In the genomic region with DNA sequence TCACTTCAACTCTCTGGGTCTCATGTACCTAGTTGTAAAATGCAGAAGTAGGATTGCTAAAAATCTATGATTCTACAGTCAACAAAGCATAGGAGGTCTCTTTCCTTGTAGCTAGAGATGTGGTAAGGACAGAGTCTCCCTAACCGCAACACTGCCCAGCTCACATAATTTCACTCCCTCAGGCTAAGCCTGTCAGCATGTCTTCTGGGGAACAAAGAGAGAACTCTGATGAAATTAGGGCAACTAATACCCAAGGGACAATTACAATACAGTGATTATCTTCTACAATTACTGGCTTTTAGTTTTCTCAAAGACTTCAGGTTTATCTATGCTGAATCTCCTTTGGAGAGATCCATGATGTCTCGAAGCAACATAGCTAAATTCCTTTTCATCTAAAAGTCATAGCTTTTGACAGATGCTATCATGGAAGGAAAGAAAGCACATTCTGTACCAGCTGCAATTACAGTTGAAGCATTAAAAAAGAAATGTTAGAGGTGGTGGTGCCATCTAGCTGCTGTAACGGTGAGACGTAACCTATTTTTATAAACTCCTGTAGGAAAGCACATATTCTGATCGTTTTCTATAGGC, we compare ENCODE assay signal across 8 cellular contexts.
DNase-seq lines count a peak whose midpoint lies in the region; ATAC-seq and TF ChIP-seq lines count a peak whose summit lies in the region.

No MANE protein-coding gene starts in this region.

- POLR2A ChIA-PET in HCT116 (lab: Charles Lee): no interaction called here

- peak overlapping the region; percentile 22 for H3K4me2 ChIP-seq in HCT116 (ENCODE audit: low read length)

- H4K20me1 ChIP-seq in HCT116 (ENCODE audit: insufficient read depth): no peaks in the 10 kb centered on the region

- no peak for TF ChIP-seq POLR2A in HCT116 (IDR thresholded peaks at IDR 0.05; ENCODE audit: borderline replicate concordance, extremely low read depth, insufficient read depth, insufficient read length)

- no peak overlapping the region for H2AFZ ChIP-seq in HCT116 (ENCODE audit: low read depth, low read length, poor library complexity, severe bottlenecking)

- H3K9me2 ChIP-seq in HCT116 (ENCODE audit: insufficient read depth): no peaks in the 10 kb centered on the region

- H3K4me3 Mint-ChIP-seq in natural killer cell: no peak overlapping the region

- peak; percentile 8 for DNase-seq in NCI-H82 (lab: John Stamatoyannopoulos, UW)
- no peak for DNase-seq in NCI-H82 treated with DMSO at 0.1 percent for 48 hours (lab: John Stamatoyannopoulos, UW; ENCODE audit: unreplicated experiment)
- DNase-seq in HCT116 (ENCODE audit: low read depth, low spot score): peak; percentile 12
- peak; percentile 12 for DNase-seq in NCI-H146 (lab: John Stamatoyannopoulos, UW)
- DNase-seq in T47D (ENCODE audit: low read depth in 1 of 2, low spot score in 1 of 2): peak; percentile 19 to 55
- DNase-seq in natural killer cell: no peak
- DNase-seq in cerebellum (ENCODE audit: low spot score): no peak

- RAD21 ChIA-PET in HCT116 (lab: Charles Lee; ENCODE audit: low non-redundant PET in 1 of 2, low total read pairs in 2 of 2, uncharacterized antibody in 2 of 2, unreplicated experiment in 2 of 2): interaction anchor here in 1 of 2 experiments (0.7 kb wide), 1 partner anchor 591 kb away, joined by 3 read pairs; no protein-coding TSS in a partner anchor

- H3K9me3 ChIP-seq in HCT116 (ENCODE audit: control insufficient read depth in 1 of 2, insufficient read depth in 1 of 2, low read depth in 1 of 2, low read length in 2 of 2) (no peaks in the 10 kb centered on the region), liver (ENCODE audit: control insufficient read depth in 4 of 4, low read length in 3 of 4) (no peaks in the 10 kb centered on the region)

- peaks cover 0 to 5% of the 10 kb centered on the region in 2 donors for H3K4me1 Mint-ChIP-seq in natural killer cell

- H3K4me1 ChIP-seq in HCT116 (ENCODE audit: control insufficient read depth in 1 of 2, insufficient read depth in 2 of 2, low read length in 2 of 2) (no peaks in the 10 kb centered on the region), liver (ENCODE audit: control insufficient read depth in 4 of 4, insufficient read depth in 4 of 4, low read length in 3 of 4) (peaks cover 0 to 4% (median 1%) of the 10 kb centered on the region in 4 donors)

- TF ChIP-seq CTCF in HCT116 (IDR thresholded peaks at IDR 0.05 in 2 of 3, conservative IDR thresholded peaks at IDR 0.05 in 1 of 3; ENCODE audit: borderline replicate concordance in 1 of 3, insufficient read depth in 1 of 3, low read depth in 2 of 3, low read length in 2 of 3) (peak; percentile 37 to 59 (median 42); a peak in 5 of 6 replicates), liver (IDR thresholded peaks at IDR 0.05; ENCODE audit: low read depth, low read length, missing input control) (peak; percentile 44), natural killer cell (IDR thresholded peaks at IDR 0.05) (no peak)

- intact Hi-C loops in HCT116 (cut with micrococcal nuclease): loop anchor here (2.0 to 10.0 kb wide), 2 partner anchors 355 to 591 kb away; no protein-coding TSS in a partner anchor
- intact Hi-C loops in natural killer cell (cut with micrococcal nuclease): no loop called here

- H3K9ac ChIP-seq in HCT116 (ENCODE audit: low read length): no peak overlapping the region
- no peak overlapping the region for H3K9ac ChIP-seq in liver (ENCODE audit: low read depth in 1 of 2, low read length in 2 of 2)

- H3K27ac ChIP-seq in HCT116 (ENCODE audit: low read depth, low read length) (no peak overlapping the region), liver (ENCODE audit: low read depth in 1 of 2, low read length in 2 of 2) (no peak overlapping the region)

- 20% methylated on average over 5 of the region's 5 CpGs for WGBS in liver

- no peaks in the 10 kb centered on the region for H3K79me2 ChIP-seq in HCT116 (ENCODE audit: insufficient read depth, low read length)

- CTCF ChIA-PET in HCT116 (lab: Charles Lee): interaction anchor here (0.7 to 1.5 kb wide), 6 partner anchors 14 to 672 kb away, joined by 3 to 4 read pairs (median 3); no protein-coding TSS in a partner anchor

- H3K27me3 ChIP-seq in HCT116 (ENCODE audit: insufficient read depth, low read length) (no peaks in the 10 kb centered on the region), liver (ENCODE audit: control insufficient read depth in 4 of 4, insufficient read depth in 4 of 4, low read length in 3 of 4) (no peaks in the 10 kb centered on the region)

- H3K27ac Mint-ChIP-seq in natural killer cell: no peak overlapping the region

- no peaks in the 10 kb centered on the region for H3K9me3 Mint-ChIP-seq in natural killer cell

- in situ Hi-C loops in T47D (cut with HindIII; ENCODE audit: low pct_unique_long_range_greater_than_20kb, low sequenced_read_pairs): no loop called here

- H3K36me3 ChIP-seq in HCT116 (ENCODE audit: control insufficient read depth in 1 of 2, insufficient read depth in 2 of 2, low read length in 2 of 2) (no peaks in the 10 kb centered on the region), liver (ENCODE audit: control insufficient read depth in 4 of 4, insufficient read depth in 3 of 4, low read depth in 1 of 4, low read length in 3 of 4) (no peaks in the 10 kb centered on the region)

- H3K36me3 Mint-ChIP-seq in natural killer cell: no peaks in the 10 kb centered on the region

- no peak overlapping the region for H3K4me3 ChIP-seq in HCT116 (replicated peaks in 1 of 2; ENCODE audit: low read depth in 1 of 2, low read length in 2 of 2)
- H3K4me3 ChIP-seq in liver (ENCODE audit: low read depth in 1 of 3, low read length in 3 of 3): no peak overlapping the region

- H3K27me3 Mint-ChIP-seq in natural killer cell (ENCODE audit: low read depth in 2 of 2): no peaks in the 10 kb centered on the region

- peak; percentile 82 for ATAC-seq in HCT116
- ATAC-seq in natural killer cell: no peak

- BruUV-seq in HCT116 (replicated peaks; lab: Mats Ljungman, UMichigan): no TSS peak

- TF ChIP-seq RAD21 in HCT116 (IDR thresholded peaks at IDR 0.05; ENCODE audit: low read depth) (peak; percentile 60), liver (IDR thresholded peaks at IDR 0.05) (peak; percentile 79 to 86)

TF ChIP-seq in HCT116, 20 proteins besides CTCF, POLR2A, EP300 and RAD21 (continues in another document):
- TF ChIP-seq POLR2AphosphoS5 (IDR thresholded peaks at IDR 0.05; ENCODE audit: low read depth, low read length): no peak
- no peak for TF ChIP-seq SP1 (IDR thresholded peaks at IDR 0.05; ENCODE audit: low read depth)
- TF ChIP-seq, protein P1, sequence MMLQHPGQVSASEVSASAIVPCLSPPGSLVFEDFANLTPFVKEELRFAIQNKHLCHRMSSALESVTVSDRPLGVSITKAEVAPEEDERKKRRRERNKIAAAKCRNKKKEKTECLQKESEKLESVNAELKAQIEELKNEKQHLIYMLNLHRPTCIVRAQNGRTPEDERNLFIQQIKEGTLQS (IDR thresholded peaks at IDR 0.05): no peak
- TF ChIP-seq JUND (IDR thresholded peaks at IDR 0.05): no peak
- TF ChIP-seq ZNF274 (IDR thresholded peaks at IDR 0.05; ENCODE audit: low read depth, low read length): no peak
- no peak for TF ChIP-seq ELF1 (IDR thresholded peaks at IDR 0.05; ENCODE audit: borderline replicate concordance, low read depth)
- no peak for TF ChIP-seq TCF7L2 (IDR thresholded peaks at IDR 0.05; ENCODE audit: borderline replicate concordance, extremely low read depth, insufficient read depth, insufficient read length)
- TF ChIP-seq, protein P2, sequence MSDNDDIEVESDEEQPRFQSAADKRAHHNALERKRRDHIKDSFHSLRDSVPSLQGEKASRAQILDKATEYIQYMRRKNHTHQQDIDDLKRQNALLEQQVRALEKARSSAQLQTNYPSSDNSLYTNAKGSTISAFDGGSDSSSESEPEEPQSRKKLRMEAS (IDR thresholded peaks at IDR 0.05): no peak
- TF ChIP-seq YY1 (IDR thresholded peaks at IDR 0.05; ENCODE audit: extremely low read depth, insufficient replicate concordance, low read depth, low read length): no peak
- TF ChIP-seq CBX3 (IDR thresholded peaks at IDR 0.05; ENCODE audit: low read depth): no peak

TF ChIP-seq in liver, 16 proteins besides CTCF, POLR2A, EP300 and RAD21:
- TF ChIP-seq GABPA (IDR thresholded peaks at IDR 0.05 in 1 of 2, conservative IDR thresholded peaks at IDR 0.05 in 1 of 2) (no peak), EGR1 (IDR thresholded peaks at IDR 0.05; ENCODE audit: low read depth in 2 of 2) (no peak), NR2F2 (IDR thresholded peaks at IDR 0.05) (peak; percentile 8), TAF1 (conservative IDR thresholded peaks at IDR 0.05) (no peak), FOXA2 (IDR thresholded peaks at IDR 0.05) (no peak)

Comparison
In these comparisons a context has a peak if more than half of its experiments do, and no peak if none do; other contexts are left out.
1. DNase-seq: peak in NCI-H82 (single experiment), HCT116 (single experiment), NCI-H146 (single experiment) and T47D (2 of 2); none in NCI-H82 treated with DMSO at 0.1 percent for 48 hours (single experiment), natural killer cell (single experiment) and cerebellum (single experiment).